Comparison of ENCODE assay signal across 15 cellular contexts in genomic region chr12:89864419-89864818, GRCh38.
DNase-seq lines count a peak whose midpoint lies in the region; ATAC-seq and TF ChIP-seq lines count a peak whose summit lies in the region.
"Had no signal": no experiment of that assay in that cellular context is flagged by ENCODE, and none has a peak within 500 bp of the region (broad histone marks: within the 10 kb centered on the region; RNA-seq: fewer than 3 reads in every experiment).

No MANE protein-coding gene starts in this region.

- H3K4me1 Mint-ChIP-seq in activated T-cell treated with anti-CD3 and anti-CD28 coated beads, Interleukin-2, amount 50 U/mL, for 24 hours (ENCODE audit: low read depth): peaks cover 52% of the 10 kb centered on the region
- H3K4me1 Mint-ChIP-seq in effector memory CD8-positive, alpha-beta T cell (ENCODE audit: low read depth in 2 of 2): peaks cover 26 to 43% of the 10 kb centered on the region in 2 donors
- peaks cover 52% of the 10 kb centered on the region for H3K4me1 Mint-ChIP-seq in stimulated activated memory B cell treated with anti-CD40 and anti-IgM and Interleukin-4, amounts not matched to agents 10 μg/mL and 1 μg/mL and 100 μg/mL, for 72 hours

- no peak for DNase-seq in activated T-cell treated with anti-CD3 and anti-CD28 coated beads, Interleukin-2, amount 50 U/mL, for 24 hours
- no peak for DNase-seq in activated T-cell treated with anti-CD3 and anti-CD28 coated beads, Interleukin-2, amount 50 U/mL, for 1 hour
- DNase-seq in Peyer's patch (peak in 1 of 3 donors; percentile 46), NCI-H446 (lab: John Stamatoyannopoulos, UW) (no peak), psoas muscle (no peak), sigmoid colon (no peak)
- no peak for DNase-seq in effector memory CD8-positive, alpha-beta T cell
- DNase-seq: activated gamma-delta T cell treated with Interleukin-2 at 50 U/mL for 16 hours; mesendoderm; stimulated activated CD8-positive, alpha-beta memory T cell treated with anti-CD3 and anti-CD28 coated beads, Interleukin-4, amount 100 ng/mL, for 48 hours; uterus had no signal

- peaks cover 0 to 7% (median 3%) of the 10 kb centered on the region in 4 donors for H3K4me1 ChIP-seq in Peyer's patch
- H3K4me1 ChIP-seq in psoas muscle: peaks cover 10% of the 10 kb centered on the region
- H3K4me1 ChIP-seq in sigmoid colon: peaks cover 0 to 9% (median 3%) of the 10 kb centered on the region in 4 donors
- H3K4me1 ChIP-seq: esophagus muscularis mucosa, uterus had no signal

- peaks cover 14% of the 10 kb centered on the region for H3K9me3 Mint-ChIP-seq in activated T-cell treated with anti-CD3 and anti-CD28 coated beads, Interleukin-2, amount 50 U/mL, for 24 hours
- peaks cover 0 to 2% of the 10 kb centered on the region in 2 donors for H3K9me3 Mint-ChIP-seq in effector memory CD8-positive, alpha-beta T cell
- peaks cover 5% of the 10 kb centered on the region for H3K9me3 Mint-ChIP-seq in stimulated activated memory B cell treated with anti-CD40 and anti-IgM and Interleukin-4, amounts not matched to agents 10 μg/mL and 1 μg/mL and 100 μg/mL, for 72 hours

- no peak for TF ChIP-seq CTCF in Peyer's patch (IDR thresholded peaks at IDR 0.05)
- no peak for TF ChIP-seq CTCF in psoas muscle (IDR thresholded peaks at IDR 0.05)
- no peak for TF ChIP-seq CTCF in sigmoid colon (IDR thresholded peaks at IDR 0.05)

- no peaks in the 10 kb centered on the region for H3K27me3 Mint-ChIP-seq in activated T-cell treated with anti-CD3 and anti-CD28 coated beads, Interleukin-2, amount 50 U/mL, for 24 hours
- no peaks in the 10 kb centered on the region for H3K27me3 Mint-ChIP-seq in effector memory CD8-positive, alpha-beta T cell
- H3K27me3 Mint-ChIP-seq in stimulated activated memory B cell treated with anti-CD40 and anti-IgM and Interleukin-4, amounts not matched to agents 10 μg/mL and 1 μg/mL and 100 μg/mL, for 72 hours: no peaks in the 10 kb centered on the region

- no peak overlapping the region for H3K4me3 Mint-ChIP-seq in activated T-cell treated with anti-CD3 and anti-CD28 coated beads, Interleukin-2, amount 50 U/mL, for 24 hours
- peak overlapping the region in 1 of 2 donors; percentile 80 for H3K4me3 Mint-ChIP-seq in effector memory CD8-positive, alpha-beta T cell
- no peak overlapping the region for H3K4me3 Mint-ChIP-seq in stimulated activated memory B cell treated with anti-CD40 and anti-IgM and Interleukin-4, amounts not matched to agents 10 μg/mL and 1 μg/mL and 100 μg/mL, for 72 hours

- intact Hi-C loops in psoas muscle (cut with DNase I): no loop called here
- intact Hi-C loops in sigmoid colon (cut with DNase I): no loop called here

- H3K9me3 ChIP-seq in Peyer's patch (no peaks in the 10 kb centered on the region), psoas muscle (no peaks in the 10 kb centered on the region), sigmoid colon (no peaks in the 10 kb centered on the region)
- H3K9me3 ChIP-seq: esophagus muscularis mucosa, uterus had no signal

- TF ChIP-seq EP300 in sigmoid colon (IDR thresholded peaks at IDR 0.05): no peak

- ATAC-seq in effector memory CD8-positive, alpha-beta T cell (replicated peaks): no peak
- ATAC-seq in stimulated activated memory B cell treated with anti-CD40 and anti-IgM and Interleukin-4, amounts not matched to agents 10 μg/mL and 1 μg/mL and 100 μg/mL, for 72 hours: no peak
- no peak for ATAC-seq in psoas muscle

- TF ChIP-seq POLR2A in Peyer's patch (IDR thresholded peaks at IDR 0.05) (no peak), sigmoid colon (IDR thresholded peaks at IDR 0.05) (no peak)

- peak overlapping the region; percentile 64 to 74 (median 72) for H3K27ac ChIP-seq in Peyer's patch
- H3K27ac ChIP-seq in psoas muscle: no peak overlapping the region
- peak overlapping the region in 1 of 4 donors; percentile 30 for H3K27ac ChIP-seq in sigmoid colon
- H3K27ac ChIP-seq: KMS-11, SK-N-MC had no signal

- H3K36me3 Mint-ChIP-seq in activated T-cell treated with anti-CD3 and anti-CD28 coated beads, Interleukin-2, amount 50 U/mL, for 24 hours (ENCODE audit: low read depth): peaks cover 8% of the 10 kb centered on the region
- peaks cover 24% of the 10 kb centered on the region for H3K36me3 Mint-ChIP-seq in effector memory CD8-positive, alpha-beta T cell (ENCODE audit: insufficient read depth)
- H3K36me3 Mint-ChIP-seq in stimulated activated memory B cell treated with anti-CD40 and anti-IgM and Interleukin-4, amounts not matched to agents 10 μg/mL and 1 μg/mL and 100 μg/mL, for 72 hours: peaks cover 5% of the 10 kb centered on the region

- H3K36me3 ChIP-seq in Peyer's patch: no peaks in the 10 kb centered on the region
- H3K36me3 ChIP-seq in psoas muscle (ENCODE audit: insufficient read depth in 1 of 2, low read depth in 1 of 2): no peaks in the 10 kb centered on the region
- H3K36me3 ChIP-seq in sigmoid colon: no peaks in the 10 kb centered on the region
- H3K36me3 ChIP-seq: esophagus muscularis mucosa, uterus had no signal

- H3K27me3 ChIP-seq in Peyer's patch (no peaks in the 10 kb centered on the region), psoas muscle (ENCODE audit: insufficient read depth in 3 of 3, low read length in 2 of 3) (no peaks in the 10 kb centered on the region), sigmoid colon (no peaks in the 10 kb centered on the region)
- H3K27me3 ChIP-seq: esophagus muscularis mucosa, uterus had no signal

- H3K27ac Mint-ChIP-seq in activated T-cell treated with anti-CD3 and anti-CD28 coated beads, Interleukin-2, amount 50 U/mL, for 24 hours: peak overlapping the region; percentile 69
- H3K27ac Mint-ChIP-seq in effector memory CD8-positive, alpha-beta T cell: peak overlapping the region; percentile 98 to 99
- peak overlapping the region; percentile 99 for H3K27ac Mint-ChIP-seq in stimulated activated memory B cell treated with anti-CD40 and anti-IgM and Interleukin-4, amounts not matched to agents 10 μg/mL and 1 μg/mL and 100 μg/mL, for 72 hours

- 74 to 82% (median 76%) methylated on average over 1 of the region's 1 CpG for WGBS in psoas muscle, 3 donors
- 86% methylated on average over 1 of the region's 1 CpG for WGBS in sigmoid colon, 2 donors

- H3K4me3 ChIP-seq in Peyer's patch: no peak overlapping the region
- H3K4me3 ChIP-seq in psoas muscle: no peak overlapping the region
- no peak overlapping the region for H3K4me3 ChIP-seq in sigmoid colon
- H3K4me3 ChIP-seq: esophagus muscularis mucosa, SK-N-MC, uterus had no signal
